8 cellular contexts compared by ENCODE assay signal in the genomic region with DNA sequence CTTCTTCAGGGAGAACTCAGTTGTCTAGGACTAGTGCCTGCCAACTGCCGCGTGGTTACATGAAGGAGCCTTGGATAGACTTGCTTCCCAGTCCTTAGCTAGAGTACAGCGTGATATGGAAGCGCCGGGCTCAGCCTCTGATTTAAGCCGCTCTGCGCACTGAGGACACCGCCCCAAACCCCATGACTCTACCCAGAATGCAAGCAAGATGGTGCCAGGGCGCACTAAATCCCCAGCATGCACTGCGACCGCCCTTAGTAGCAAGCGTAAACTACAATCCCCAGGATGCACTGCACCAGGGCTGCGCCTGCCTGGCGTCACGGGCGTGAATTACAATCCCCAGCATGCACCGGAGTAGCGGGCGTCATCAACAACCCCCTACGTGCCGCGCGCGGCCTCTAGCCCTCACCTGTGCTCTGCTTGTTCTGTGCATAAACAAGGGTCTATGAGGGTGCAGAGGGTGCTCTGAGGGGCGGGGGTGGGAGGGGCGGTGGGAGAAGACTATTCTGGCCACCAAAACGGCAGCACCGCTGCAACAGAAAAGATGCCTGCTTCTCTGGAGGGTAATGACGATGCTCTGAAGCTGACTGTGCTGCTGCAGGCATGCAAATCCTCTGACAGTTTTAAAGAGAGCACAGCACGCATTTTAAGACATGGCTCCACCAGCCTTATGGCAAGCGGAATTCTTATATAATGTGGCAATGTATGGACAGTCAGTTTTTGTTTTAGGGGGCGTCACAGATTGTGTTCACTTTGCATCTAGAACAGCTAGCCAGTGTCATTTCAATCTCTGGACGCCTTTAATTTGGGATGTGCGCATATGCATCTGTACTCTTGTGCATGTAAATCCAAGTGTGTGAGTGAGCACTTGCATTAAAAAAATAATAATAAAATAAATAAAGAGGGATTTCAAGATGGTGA.
DNase-seq lines count a peak whose midpoint lies in the region; ATAC-seq and TF ChIP-seq lines count a peak whose summit lies in the region.

No MANE protein-coding gene starts in this region.

- H3K27me3 Mint-ChIP-seq in activated T-helper 17 cell treated with anti-CD3 and anti-CD28 coated beads, Interleukin-2, amount 50 U/mL, for 72 hours, result peaks cover 24% of the 10 kb centered on the region
- peaks cover 11 to 22% of the 10 kb centered on the region in 2 donors for H3K27me3 Mint-ChIP-seq in natural killer cell treated with Interleukin-12 subunit alpha and Interleukin-12 subunit beta and Interleukin-15 and Interleukin-18, amount 100 ng/mL, for 72 hours
- H3K27me3 Mint-ChIP-seq in stimulated activated naive B cell treated with anti-CD40 and anti-IgM and Interleukin-4, amounts not matched to agents 10 μg/mL and 1 μg/mL and 100 μg/mL, for 72 hours, result peaks cover 19 to 28% of the 10 kb centered on the region in 2 donors

- TF ChIP-seq CTCF in fibroblast of pulmonary artery (IDR thresholded peaks at IDR 0.05; ENCODE audit: low read length, missing control alignments), result no peak

- H3K4me1 Mint-ChIP-seq in activated T-helper 17 cell treated with anti-CD3 and anti-CD28 coated beads, Interleukin-2, amount 50 U/mL, for 72 hours, result no peaks in the 10 kb centered on the region
- peaks cover 0 to 7% of the 10 kb centered on the region in 2 donors for H3K4me1 Mint-ChIP-seq in natural killer cell treated with Interleukin-12 subunit alpha and Interleukin-12 subunit beta and Interleukin-15 and Interleukin-18, amount 100 ng/mL, for 72 hours (ENCODE audit: low read depth in 2 of 2)
- H3K4me1 Mint-ChIP-seq in stimulated activated naive B cell treated with anti-CD40 and anti-IgM and Interleukin-4, amounts not matched to agents 10 μg/mL and 1 μg/mL and 100 μg/mL, for 72 hours, result peaks cover 6% of the 10 kb centered on the region in 2 donors

- H3K36me3 Mint-ChIP-seq in activated T-helper 17 cell treated with anti-CD3 and anti-CD28 coated beads, Interleukin-2, amount 50 U/mL, for 72 hours (ENCODE audit: low read depth), result no peaks in the 10 kb centered on the region
- H3K36me3 Mint-ChIP-seq in natural killer cell treated with Interleukin-12 subunit alpha and Interleukin-12 subunit beta and Interleukin-15 and Interleukin-18, amount 100 ng/mL, for 72 hours, result no peaks in the 10 kb centered on the region
- H3K36me3 Mint-ChIP-seq in stimulated activated naive B cell treated with anti-CD40 and anti-IgM and Interleukin-4, amounts not matched to agents 10 μg/mL and 1 μg/mL and 100 μg/mL, for 72 hours, result peaks cover 3 to 9% of the 10 kb centered on the region in 2 donors

- peaks cover 4% of the 10 kb centered on the region for H3K9me3 Mint-ChIP-seq in activated T-helper 17 cell treated with anti-CD3 and anti-CD28 coated beads, Interleukin-2, amount 50 U/mL, for 72 hours
- peaks cover 7% of the 10 kb centered on the region for H3K9me3 Mint-ChIP-seq in natural killer cell treated with Interleukin-12 subunit alpha and Interleukin-12 subunit beta and Interleukin-15 and Interleukin-18, amount 100 ng/mL, for 72 hours
- H3K9me3 Mint-ChIP-seq in stimulated activated naive B cell treated with anti-CD40 and anti-IgM and Interleukin-4, amounts not matched to agents 10 μg/mL and 1 μg/mL and 100 μg/mL, for 72 hours, result peaks cover 7 to 9% of the 10 kb centered on the region in 2 donors

- DNase-seq in C1 segment of cervical spinal cord (lab: John Stamatoyannopoulos, UW), result peak; percentile 53 to 96 (median 91)
- DNase-seq in fibroblast of pulmonary artery (ENCODE audit: low read depth), result peak; percentile 81
- peak; percentile 76 for DNase-seq in natural killer cell treated with Interleukin-12 subunit alpha and Interleukin-12 subunit beta and Interleukin-15 and Interleukin-18, amount 100 ng/mL, for 72 hours (ENCODE audit: low spot score)
- DNase-seq in stimulated activated naive B cell treated with anti-CD40 and anti-IgM and Interleukin-4, amounts not matched to agents 10 μg/mL and 1 μg/mL and 100 μg/mL, for 72 hours, result peak; percentile 88

- ATAC-seq in GM19395 (IDR thresholded peaks at IDR 0.05; ENCODE audit: unreplicated experiment) (peak; percentile 100), HG03521 (IDR thresholded peaks at IDR 0.05; ENCODE audit: unreplicated experiment) (peak; percentile 100)
- peak; percentile 99 for ATAC-seq in activated T-helper 17 cell treated with anti-CD3 and anti-CD28 coated beads, Interleukin-2, amount 50 U/mL, for 72 hours (replicated peaks)
- ATAC-seq in natural killer cell treated with Interleukin-12 subunit alpha and Interleukin-12 subunit beta and Interleukin-15 and Interleukin-18, amount 100 ng/mL, for 72 hours, result peak; percentile 98 to 100
- ATAC-seq in stimulated activated naive B cell treated with anti-CD40 and anti-IgM and Interleukin-4, amounts not matched to agents 10 μg/mL and 1 μg/mL and 100 μg/mL, for 72 hours (replicated peaks), result peak; percentile 100

- H3K4me3 ChIP-seq in fibroblast of pulmonary artery (replicated peaks; ENCODE audit: low read depth, low read length), result peak overlapping the region; percentile 41

- H3K4me3 Mint-ChIP-seq in activated T-helper 17 cell treated with anti-CD3 and anti-CD28 coated beads, Interleukin-2, amount 50 U/mL, for 72 hours, result peak overlapping the region; percentile 76
- peak overlapping the region; percentile 60 for H3K4me3 Mint-ChIP-seq in natural killer cell treated with Interleukin-12 subunit alpha and Interleukin-12 subunit beta and Interleukin-15 and Interleukin-18, amount 100 ng/mL, for 72 hours
- peak overlapping the region; percentile 82 to 83 for H3K4me3 Mint-ChIP-seq in stimulated activated naive B cell treated with anti-CD40 and anti-IgM and Interleukin-4, amounts not matched to agents 10 μg/mL and 1 μg/mL and 100 μg/mL, for 72 hours

- peak overlapping the region; percentile 70 for H3K27ac Mint-ChIP-seq in activated T-helper 17 cell treated with anti-CD3 and anti-CD28 coated beads, Interleukin-2, amount 50 U/mL, for 72 hours
- no peak overlapping the region for H3K27ac Mint-ChIP-seq in natural killer cell treated with Interleukin-12 subunit alpha and Interleukin-12 subunit beta and Interleukin-15 and Interleukin-18, amount 100 ng/mL, for 72 hours
- H3K27ac Mint-ChIP-seq in stimulated activated naive B cell treated with anti-CD40 and anti-IgM and Interleukin-4, amounts not matched to agents 10 μg/mL and 1 μg/mL and 100 μg/mL, for 72 hours, result peak overlapping the region; percentile 63

TF ChIP-seq in PFSK-1, 5 proteins besides CTCF, POLR2A, EP300 and RAD21:
- TF ChIP-seq POLR2AphosphoS5 (IDR thresholded peaks at IDR 0.05; ENCODE audit: low read depth, low read length) (peak; percentile 62; the same call in 1 of the 2 replicates), SIN3A (IDR thresholded peaks at IDR 0.05; ENCODE audit: borderline replicate concordance, insufficient read depth, low read length) (no peak), FOXP2 (optimal IDR thresholded peaks at IDR 0.05; ENCODE audit: borderline replicate concordance, extremely low read depth, extremely low read length, insufficient read depth) (peak; percentile 73)

Comparison
In these comparisons a context has a peak if more than half of its experiments do, and no peak if none do; other contexts are left out.
1. Peak in every context shown above with its lines: DNase-seq, ATAC-seq and H3K4me3 ChIP-seq.
2. H3K27ac Mint-ChIP-seq: peak in activated T-helper 17 cell treated with anti-CD3 and anti-CD28 coated beads, Interleukin-2, amount 50 U/mL, for 72 hours (single experiment) and stimulated activated naive B cell treated with anti-CD40 and anti-IgM and Interleukin-4, amounts not matched to agents 10 μg/mL and 1 μg/mL and 100 μg/mL, for 72 hours (single experiment); none in natural killer cell treated with Interleukin-12 subunit alpha and Interleukin-12 subunit beta and Interleukin-15 and Interleukin-18, amount 100 ng/mL, for 72 hours (0 of 2).